ENCODE assay signal across 7 cellular contexts in the genomic region with DNA sequence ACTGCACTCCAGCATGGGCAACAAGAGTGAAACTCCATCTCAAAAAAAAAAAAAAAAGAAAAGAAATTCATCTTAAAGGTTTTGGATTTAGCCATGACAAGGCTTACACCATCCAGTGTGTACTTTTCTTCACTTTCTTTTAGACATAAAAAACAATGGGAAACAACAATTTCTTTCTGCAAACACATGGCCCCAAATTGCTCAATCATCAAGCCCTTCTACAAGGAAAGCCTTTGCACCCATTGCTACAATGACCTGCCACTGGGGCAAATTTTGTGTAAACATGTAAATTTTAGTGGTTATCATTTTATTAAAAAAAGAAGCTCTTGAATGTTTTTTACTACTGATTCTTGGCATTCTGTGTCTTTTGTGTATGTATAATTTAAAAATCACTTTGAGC.
"Had no signal": no experiment of that assay in that cellular context is flagged by ENCODE, and none has a peak within 500 bp of the region (broad histone marks: within the 10 kb centered on the region; RNA-seq: fewer than 3 reads in every experiment).

No MANE protein-coding gene starts in this region.

- H3K9ac ChIP-seq: GM23248 had no signal

- H3K27ac ChIP-seq: GM23248 had no signal

- ATAC-seq: HCT116 had no signal

- H3K9me3 ChIP-seq: HAP-1 had no signal

- H3K4me3 ChIP-seq: GM23248, HAP-1 had no signal

- DNase-seq: GM23248, GOT3, H7, HFFc6, KBM-7 had no signal

- H3K36me3 ChIP-seq: HAP-1 had no signal
